ENCODE assay signal across 2 cellular contexts in the genomic region with DNA sequence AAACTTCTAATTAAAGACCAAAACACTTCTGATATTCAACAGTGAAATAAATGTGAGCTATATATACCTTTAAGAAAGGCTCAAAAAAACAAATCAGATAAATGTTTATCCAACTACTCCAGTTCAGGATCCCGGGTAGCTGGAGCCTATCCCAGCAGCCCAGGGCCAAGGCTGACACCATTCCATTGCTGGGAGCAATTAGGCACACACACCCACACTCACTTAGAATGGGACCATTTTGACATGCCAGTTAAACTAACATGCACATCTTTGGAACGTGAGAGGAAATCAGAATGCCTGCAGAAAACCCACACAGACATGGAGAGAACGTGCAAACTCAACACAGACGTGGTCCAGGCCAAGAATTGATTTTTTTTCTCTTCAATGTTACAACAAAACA.
TF ChIP-seq lines count a peak whose summit lies in the region.

No MANE protein-coding gene starts in this region.

TF ChIP-seq in liver, 16 proteins besides CTCF, POLR2A, EP300 and RAD21:
- TF ChIP-seq JUND (IDR thresholded peaks at IDR 0.05) (no peak), YY1 (IDR thresholded peaks at IDR 0.05) (peak; percentile 14)
- TF ChIP-seq, protein P1, sequence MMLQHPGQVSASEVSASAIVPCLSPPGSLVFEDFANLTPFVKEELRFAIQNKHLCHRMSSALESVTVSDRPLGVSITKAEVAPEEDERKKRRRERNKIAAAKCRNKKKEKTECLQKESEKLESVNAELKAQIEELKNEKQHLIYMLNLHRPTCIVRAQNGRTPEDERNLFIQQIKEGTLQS (IDR thresholded peaks at IDR 0.05) = no peak
TF ChIP-seq in liver: peak in this region for 1.

TF ChIP-seq in HepG2, 621 proteins besides CTCF, POLR2A, EP300 and RAD21:
- TF ChIP-seq ZNF44 (CRISPR knock-in tag; IDR thresholded peaks at IDR 0.05) (no peak), SRY (CRISPR knock-in tag; IDR thresholded peaks at IDR 0.05) (no peak), MAF1 (CRISPR knock-in tag; IDR thresholded peaks at IDR 0.05; ENCODE audit: borderline replicate concordance) (no peak), ZBTB38 (CRISPR knock-in tag; IDR thresholded peaks at IDR 0.05) (no peak), NAIF1 (CRISPR knock-in tag; IDR thresholded peaks at IDR 0.05; ENCODE audit: borderline replicate concordance) (no peak), ZNF557 (CRISPR knock-in tag; IDR thresholded peaks at IDR 0.05) (no peak), KLF12 (CRISPR knock-in tag; IDR thresholded peaks at IDR 0.05; ENCODE audit: borderline replicate concordance) (no peak), ZNF207 (IDR thresholded peaks at IDR 0.05; ENCODE audit: borderline replicate concordance) (no peak), ZNF367 (CRISPR knock-in tag; IDR thresholded peaks at IDR 0.05; ENCODE audit: borderline replicate concordance) (no peak), ZNF3 (CRISPR knock-in tag; IDR thresholded peaks at IDR 0.05) (no peak), CBX1 (IDR thresholded peaks at IDR 0.05; ENCODE audit: low read depth) (no peak), MYNN (CRISPR knock-in tag; IDR thresholded peaks at IDR 0.05; ENCODE audit: low read depth) (no peak), HNRNPLL (IDR thresholded peaks at IDR 0.05; ENCODE audit: low read depth, low read length, poor library complexity, severe bottlenecking) (no peak)
- TF ChIP-seq, protein P2, sequence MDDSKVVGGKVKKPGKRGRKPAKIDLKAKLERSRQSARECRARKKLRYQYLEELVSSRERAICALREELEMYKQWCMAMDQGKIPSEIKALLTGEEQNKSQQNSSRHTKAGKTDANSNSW (CRISPR knock-in tag; IDR thresholded peaks at IDR 0.05; ENCODE audit: borderline replicate concordance) = no peak
- TF ChIP-seq, protein P3, sequence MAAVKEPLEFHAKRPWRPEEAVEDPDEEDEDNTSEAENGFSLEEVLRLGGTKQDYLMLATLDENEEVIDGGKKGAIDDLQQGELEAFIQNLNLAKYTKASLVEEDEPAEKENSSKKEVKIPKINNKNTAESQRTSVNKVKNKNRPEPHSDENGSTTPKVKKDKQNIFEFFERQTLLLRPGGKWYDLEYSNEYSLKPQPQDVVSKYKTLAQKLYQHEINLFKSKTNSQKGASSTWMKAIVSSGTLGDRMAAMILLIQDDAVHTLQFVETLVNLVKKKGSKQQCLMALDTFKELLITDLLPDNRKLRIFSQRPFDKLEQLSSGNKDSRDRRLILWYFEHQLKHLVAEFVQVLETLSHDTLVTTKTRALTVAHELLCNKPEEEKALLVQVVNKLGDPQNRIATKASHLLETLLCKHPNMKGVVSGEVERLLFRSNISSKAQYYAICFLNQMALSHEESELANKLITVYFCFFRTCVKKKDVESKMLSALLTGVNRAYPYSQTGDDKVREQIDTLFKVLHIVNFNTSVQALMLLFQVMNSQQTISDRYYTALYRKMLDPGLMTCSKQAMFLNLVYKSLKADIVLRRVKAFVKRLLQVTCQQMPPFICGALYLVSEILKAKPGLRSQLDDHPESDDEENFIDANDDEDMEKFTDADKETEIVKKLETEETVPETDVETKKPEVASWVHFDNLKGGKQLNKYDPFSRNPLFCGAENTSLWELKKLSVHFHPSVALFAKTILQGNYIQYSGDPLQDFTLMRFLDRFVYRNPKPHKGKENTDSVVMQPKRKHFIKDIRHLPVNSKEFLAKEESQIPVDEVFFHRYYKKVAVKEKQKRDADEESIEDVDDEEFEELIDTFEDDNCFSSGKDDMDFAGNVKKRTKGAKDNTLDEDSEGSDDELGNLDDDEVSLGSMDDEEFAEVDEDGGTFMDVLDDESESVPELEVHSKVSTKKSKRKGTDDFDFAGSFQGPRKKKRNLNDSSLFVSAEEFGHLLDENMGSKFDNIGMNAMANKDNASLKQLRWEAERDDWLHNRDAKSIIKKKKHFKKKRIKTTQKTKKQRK (IDR thresholded peaks at IDR 0.05; ENCODE audit: low read length) = no peak
- TF ChIP-seq, protein P4, sequence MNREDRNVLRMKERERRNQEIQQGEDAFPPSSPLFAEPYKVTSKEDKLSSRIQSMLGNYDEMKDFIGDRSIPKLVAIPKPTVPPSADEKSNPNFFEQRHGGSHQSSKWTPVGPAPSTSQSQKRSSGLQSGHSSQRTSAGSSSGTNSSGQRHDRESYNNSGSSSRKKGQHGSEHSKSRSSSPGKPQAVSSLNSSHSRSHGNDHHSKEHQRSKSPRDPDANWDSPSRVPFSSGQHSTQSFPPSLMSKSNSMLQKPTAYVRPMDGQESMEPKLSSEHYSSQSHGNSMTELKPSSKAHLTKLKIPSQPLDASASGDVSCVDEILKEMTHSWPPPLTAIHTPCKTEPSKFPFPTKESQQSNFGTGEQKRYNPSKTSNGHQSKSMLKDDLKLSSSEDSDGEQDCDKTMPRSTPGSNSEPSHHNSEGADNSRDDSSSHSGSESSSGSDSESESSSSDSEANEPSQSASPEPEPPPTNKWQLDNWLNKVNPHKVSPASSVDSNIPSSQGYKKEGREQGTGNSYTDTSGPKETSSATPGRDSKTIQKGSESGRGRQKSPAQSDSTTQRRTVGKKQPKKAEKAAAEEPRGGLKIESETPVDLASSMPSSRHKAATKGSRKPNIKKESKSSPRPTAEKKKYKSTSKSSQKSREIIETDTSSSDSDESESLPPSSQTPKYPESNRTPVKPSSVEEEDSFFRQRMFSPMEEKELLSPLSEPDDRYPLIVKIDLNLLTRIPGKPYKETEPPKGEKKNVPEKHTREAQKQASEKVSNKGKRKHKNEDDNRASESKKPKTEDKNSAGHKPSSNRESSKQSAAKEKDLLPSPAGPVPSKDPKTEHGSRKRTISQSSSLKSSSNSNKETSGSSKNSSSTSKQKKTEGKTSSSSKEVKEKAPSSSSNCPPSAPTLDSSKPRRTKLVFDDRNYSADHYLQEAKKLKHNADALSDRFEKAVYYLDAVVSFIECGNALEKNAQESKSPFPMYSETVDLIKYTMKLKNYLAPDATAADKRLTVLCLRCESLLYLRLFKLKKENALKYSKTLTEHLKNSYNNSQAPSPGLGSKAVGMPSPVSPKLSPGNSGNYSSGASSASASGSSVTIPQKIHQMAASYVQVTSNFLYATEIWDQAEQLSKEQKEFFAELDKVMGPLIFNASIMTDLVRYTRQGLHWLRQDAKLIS (CRISPR knock-in tag; IDR thresholded peaks at IDR 0.05) = no peak
- TF ChIP-seq, protein P5, sequence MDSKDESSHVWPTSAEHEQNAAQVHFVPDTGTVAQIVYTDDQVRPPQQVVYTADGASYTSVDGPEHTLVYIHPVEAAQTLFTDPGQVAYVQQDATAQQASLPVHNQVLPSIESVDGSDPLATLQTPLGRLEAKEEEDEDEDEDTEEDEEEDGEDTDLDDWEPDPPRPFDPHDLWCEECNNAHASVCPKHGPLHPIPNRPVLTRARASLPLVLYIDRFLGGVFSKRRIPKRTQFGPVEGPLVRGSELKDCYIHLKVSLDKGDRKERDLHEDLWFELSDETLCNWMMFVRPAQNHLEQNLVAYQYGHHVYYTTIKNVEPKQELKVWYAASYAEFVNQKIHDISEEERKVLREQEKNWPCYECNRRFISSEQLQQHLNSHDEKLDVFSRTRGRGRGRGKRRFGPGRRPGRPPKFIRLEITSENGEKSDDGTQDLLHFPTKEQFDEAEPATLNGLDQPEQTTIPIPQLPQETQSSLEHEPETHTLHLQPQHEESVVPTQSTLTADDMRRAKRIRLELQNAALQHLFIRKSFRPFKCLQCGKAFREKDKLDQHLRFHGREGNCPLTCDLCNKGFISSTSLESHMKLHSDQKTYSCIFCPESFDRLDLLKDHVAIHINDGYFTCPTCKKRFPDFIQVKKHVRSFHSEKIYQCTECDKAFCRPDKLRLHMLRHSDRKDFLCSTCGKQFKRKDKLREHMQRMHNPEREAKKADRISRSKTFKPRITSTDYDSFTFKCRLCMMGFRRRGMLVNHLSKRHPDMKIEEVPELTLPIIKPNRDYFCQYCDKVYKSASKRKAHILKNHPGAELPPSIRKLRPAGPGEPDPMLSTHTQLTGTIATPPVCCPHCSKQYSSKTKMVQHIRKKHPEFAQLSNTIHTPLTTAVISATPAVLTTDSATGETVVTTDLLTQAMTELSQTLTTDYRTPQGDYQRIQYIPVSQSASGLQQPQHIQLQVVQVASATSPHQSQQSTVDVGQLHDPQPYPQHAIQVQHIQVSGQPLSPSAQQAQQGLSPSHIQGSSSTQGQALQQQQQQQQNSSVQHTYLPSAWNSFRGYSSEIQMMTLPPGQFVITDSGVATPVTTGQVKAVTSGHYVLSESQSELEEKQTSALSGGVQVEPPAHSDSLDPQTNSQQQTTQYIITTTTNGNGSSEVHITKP (CRISPR knock-in tag; IDR thresholded peaks at IDR 0.05; ENCODE audit: low read depth) = no peak
- TF ChIP-seq, protein P6, sequence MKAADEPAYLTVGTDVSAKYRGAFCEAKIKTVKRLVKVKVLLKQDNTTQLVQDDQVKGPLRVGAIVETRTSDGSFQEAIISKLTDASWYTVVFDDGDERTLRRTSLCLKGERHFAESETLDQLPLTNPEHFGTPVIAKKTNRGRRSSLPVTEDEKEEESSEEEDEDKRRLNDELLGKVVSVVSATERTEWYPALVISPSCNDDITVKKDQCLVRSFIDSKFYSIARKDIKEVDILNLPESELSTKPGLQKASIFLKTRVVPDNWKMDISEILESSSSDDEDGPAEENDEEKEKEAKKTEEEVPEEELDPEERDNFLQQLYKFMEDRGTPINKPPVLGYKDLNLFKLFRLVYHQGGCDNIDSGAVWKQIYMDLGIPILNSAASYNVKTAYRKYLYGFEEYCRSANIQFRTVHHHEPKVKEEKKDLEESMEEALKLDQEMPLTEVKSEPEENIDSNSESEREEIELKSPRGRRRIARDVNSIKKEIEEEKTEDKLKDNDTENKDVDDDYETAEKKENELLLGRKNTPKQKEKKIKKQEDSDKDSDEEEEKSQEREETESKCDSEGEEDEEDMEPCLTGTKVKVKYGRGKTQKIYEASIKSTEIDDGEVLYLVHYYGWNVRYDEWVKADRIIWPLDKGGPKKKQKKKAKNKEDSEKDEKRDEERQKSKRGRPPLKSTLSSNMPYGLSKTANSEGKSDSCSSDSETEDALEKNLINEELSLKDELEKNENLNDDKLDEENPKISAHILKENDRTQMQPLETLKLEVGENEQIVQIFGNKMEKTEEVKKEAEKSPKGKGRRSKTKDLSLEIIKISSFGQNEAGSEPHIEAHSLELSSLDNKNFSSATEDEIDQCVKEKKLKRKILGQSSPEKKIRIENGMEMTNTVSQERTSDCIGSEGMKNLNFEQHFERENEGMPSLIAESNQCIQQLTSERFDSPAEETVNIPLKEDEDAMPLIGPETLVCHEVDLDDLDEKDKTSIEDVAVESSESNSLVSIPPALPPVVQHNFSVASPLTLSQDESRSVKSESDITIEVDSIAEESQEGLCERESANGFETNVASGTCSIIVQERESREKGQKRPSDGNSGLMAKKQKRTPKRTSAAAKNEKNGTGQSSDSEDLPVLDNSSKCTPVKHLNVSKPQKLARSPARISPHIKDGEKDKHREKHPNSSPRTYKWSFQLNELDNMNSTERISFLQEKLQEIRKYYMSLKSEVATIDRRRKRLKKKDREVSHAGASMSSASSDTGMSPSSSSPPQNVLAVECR (CRISPR knock-in tag; IDR thresholded peaks at IDR 0.05; ENCODE audit: borderline replicate concordance) = no peak
- TF ChIP-seq, protein P7, sequence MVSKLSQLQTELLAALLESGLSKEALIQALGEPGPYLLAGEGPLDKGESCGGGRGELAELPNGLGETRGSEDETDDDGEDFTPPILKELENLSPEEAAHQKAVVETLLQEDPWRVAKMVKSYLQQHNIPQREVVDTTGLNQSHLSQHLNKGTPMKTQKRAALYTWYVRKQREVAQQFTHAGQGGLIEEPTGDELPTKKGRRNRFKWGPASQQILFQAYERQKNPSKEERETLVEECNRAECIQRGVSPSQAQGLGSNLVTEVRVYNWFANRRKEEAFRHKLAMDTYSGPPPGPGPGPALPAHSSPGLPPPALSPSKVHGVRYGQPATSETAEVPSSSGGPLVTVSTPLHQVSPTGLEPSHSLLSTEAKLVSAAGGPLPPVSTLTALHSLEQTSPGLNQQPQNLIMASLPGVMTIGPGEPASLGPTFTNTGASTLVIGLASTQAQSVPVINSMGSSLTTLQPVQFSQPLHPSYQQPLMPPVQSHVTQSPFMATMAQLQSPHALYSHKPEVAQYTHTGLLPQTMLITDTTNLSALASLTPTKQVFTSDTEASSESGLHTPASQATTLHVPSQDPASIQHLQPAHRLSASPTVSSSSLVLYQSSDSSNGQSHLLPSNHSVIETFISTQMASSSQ (IDR thresholded peaks at IDR 0.05; ENCODE audit: low read depth) = no peak
- TF ChIP-seq, protein P7 (CRISPR knock-in tag; IDR thresholded peaks at IDR 0.05; ENCODE audit: borderline replicate concordance) = no peak
TF ChIP-seq in HepG2: peak in this region for 0.
